Comparison of ENCODE assay signal across 30 cellular contexts in the genomic region with DNA sequence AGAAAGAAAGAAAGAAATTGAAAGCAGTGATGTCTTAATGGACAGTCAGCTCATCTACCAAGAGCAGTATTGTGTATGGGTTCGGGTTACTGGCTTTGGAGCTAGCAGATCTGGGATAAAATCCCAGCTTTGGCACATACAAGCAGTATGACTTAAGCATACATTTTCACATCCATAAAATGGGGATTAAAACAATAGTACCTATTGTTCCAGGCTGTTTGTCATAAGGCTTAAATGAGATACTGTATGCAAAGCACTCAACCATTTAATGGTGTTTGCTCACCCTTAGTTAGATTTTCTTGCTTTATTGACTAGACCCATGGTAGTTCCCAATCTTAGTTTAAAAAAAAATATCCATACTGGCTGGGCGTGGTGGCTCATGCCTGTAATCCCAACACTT.
DNase-seq lines count a peak whose midpoint lies in the region; ATAC-seq and TF ChIP-seq lines count a peak whose summit lies in the region.
"Had no signal": no experiment of that assay in that cellular context is flagged by ENCODE, and none has a peak within 500 bp of the region (broad histone marks: within the 10 kb centered on the region; RNA-seq: fewer than 3 reads in every experiment).

No MANE protein-coding gene starts in this region.

- no peak overlapping the region for H3K4me3 ChIP-seq in HEK293 (ENCODE audit: low read depth, low read length)
- no peak overlapping the region for H3K4me3 ChIP-seq in LNCaP clone FGC (ENCODE audit: low read depth, low read length)
- H3K4me3 ChIP-seq: A549; BLaER1; BLaER1 treated with 17β-estradiol and CSF1 and Interleukin-3, amounts not matched to agents 10 nM and 100 nM had no signal

- DNase-seq in LNCaP clone FGC (ENCODE audit: low read depth) = peak; percentile 54
- no peak for DNase-seq in NCI-H2029 treated with DMSO at 0.1 percent for 48 hours (lab: John Stamatoyannopoulos, UW)
- DNase-seq: 8988T; ACHN; AML-193; BE2C; C1 segment of cervical spinal cord; Caco-2; Calu3; CD4-positive, alpha-beta memory T cell; CD4-positive, alpha-beta T cell; CD4-positive, CD25-positive, alpha-beta regulatory T cell; CD8-positive, alpha-beta memory T cell; CD8-positive, alpha-beta T cell; COR-L47; DMS 273 treated with DMSO at 0.1 percent for 48 hours; DMS153; DMS53; DMS79; DMS79 treated with DMSO at 0.1 percent for 48 hours; DND-41; EL had no signal

- ATAC-seq in HG03159 (IDR thresholded peaks at IDR 0.05; ENCODE audit: unreplicated experiment) (no peak), HG02610 (IDR thresholded peaks at IDR 0.05; ENCODE audit: unreplicated experiment) (no peak)
- ATAC-seq: A549; CD8-positive, alpha-beta T cell had no signal

- POLR2A ChIA-PET in HEK293 (lab: Yijun Ruan, JAX) = no interaction called here

- no peaks in the 10 kb centered on the region for H3K36me3 ChIP-seq in HEK293 (ENCODE audit: control insufficient read depth in 2 of 2, insufficient read depth in 1 of 2, low read length in 2 of 2)
- H3K36me3 ChIP-seq: BE2C; BLaER1; BLaER1 treated with 17β-estradiol and CSF1 and Interleukin-3, amounts not matched to agents 10 nM and 100 nM had no signal

- CTCF ChIA-PET in HEK293 (lab: Yijun Ruan, JAX) = interaction anchor here (0.7 kb wide), 1 partner anchor 103 kb away, joined by 6 read pairs; no protein-coding TSS in a partner anchor

- no peaks in the 10 kb centered on the region for H3K9me3 ChIP-seq in HEK293 (ENCODE audit: control insufficient read depth, insufficient read depth, low read depth, low read length)
- H3K9me3 ChIP-seq: A549, BE2C, BLaER1, Caco-2 had no signal

- H3K27ac ChIP-seq in C4-2B (peak overlapping the region; percentile 67), HEK293 (ENCODE audit: extremely low read depth, low read depth, low read length) (no peak overlapping the region)
- H3K27ac ChIP-seq: 22Rv1; A549; BLaER1; BLaER1 treated with 17β-estradiol and CSF1 and Interleukin-3, amounts not matched to agents 10 nM and 100 nM had no signal

- TF ChIP-seq CTCF in C4-2B (conservative IDR thresholded peaks at IDR 0.05) (no peak), HEK293 (tag by site-specific recombination; IDR thresholded peaks at IDR 0.05) (no peak), LNCaP clone FGC (IDR thresholded peaks at IDR 0.05; ENCODE audit: control insufficient read depth, extremely low read depth, insufficient read depth) (no peak)

- no peaks in the 10 kb centered on the region for H3K4me1 ChIP-seq in HEK293 (ENCODE audit: control insufficient read depth, insufficient read depth, low read length)
- H3K4me1 ChIP-seq: A549, BE2C, Caco-2 had no signal

TF ChIP-seq in HEK293, 187 proteins besides CTCF, POLR2A, EP300 and RAD21:
- TF ChIP-seq, protein P1, sequence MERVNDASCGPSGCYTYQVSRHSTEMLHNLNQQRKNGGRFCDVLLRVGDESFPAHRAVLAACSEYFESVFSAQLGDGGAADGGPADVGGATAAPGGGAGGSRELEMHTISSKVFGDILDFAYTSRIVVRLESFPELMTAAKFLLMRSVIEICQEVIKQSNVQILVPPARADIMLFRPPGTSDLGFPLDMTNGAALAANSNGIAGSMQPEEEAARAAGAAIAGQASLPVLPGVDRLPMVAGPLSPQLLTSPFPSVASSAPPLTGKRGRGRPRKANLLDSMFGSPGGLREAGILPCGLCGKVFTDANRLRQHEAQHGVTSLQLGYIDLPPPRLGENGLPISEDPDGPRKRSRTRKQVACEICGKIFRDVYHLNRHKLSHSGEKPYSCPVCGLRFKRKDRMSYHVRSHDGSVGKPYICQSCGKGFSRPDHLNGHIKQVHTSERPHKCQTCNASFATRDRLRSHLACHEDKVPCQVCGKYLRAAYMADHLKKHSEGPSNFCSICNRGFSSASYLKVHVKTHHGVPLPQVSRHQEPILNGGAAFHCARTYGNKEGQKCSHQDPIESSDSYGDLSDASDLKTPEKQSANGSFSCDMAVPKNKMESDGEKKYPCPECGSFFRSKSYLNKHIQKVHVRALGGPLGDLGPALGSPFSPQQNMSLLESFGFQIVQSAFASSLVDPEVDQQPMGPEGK (tag by site-specific recombination; IDR thresholded peaks at IDR 0.05) = no peak
- peak; percentile 62; the same call in 1 of the 2 replicates for TF ChIP-seq ZNF664 (tag by site-specific recombination; IDR thresholded peaks at IDR 0.05)
